ENCODE assay signal across 8 cellular contexts in the genomic region with DNA sequence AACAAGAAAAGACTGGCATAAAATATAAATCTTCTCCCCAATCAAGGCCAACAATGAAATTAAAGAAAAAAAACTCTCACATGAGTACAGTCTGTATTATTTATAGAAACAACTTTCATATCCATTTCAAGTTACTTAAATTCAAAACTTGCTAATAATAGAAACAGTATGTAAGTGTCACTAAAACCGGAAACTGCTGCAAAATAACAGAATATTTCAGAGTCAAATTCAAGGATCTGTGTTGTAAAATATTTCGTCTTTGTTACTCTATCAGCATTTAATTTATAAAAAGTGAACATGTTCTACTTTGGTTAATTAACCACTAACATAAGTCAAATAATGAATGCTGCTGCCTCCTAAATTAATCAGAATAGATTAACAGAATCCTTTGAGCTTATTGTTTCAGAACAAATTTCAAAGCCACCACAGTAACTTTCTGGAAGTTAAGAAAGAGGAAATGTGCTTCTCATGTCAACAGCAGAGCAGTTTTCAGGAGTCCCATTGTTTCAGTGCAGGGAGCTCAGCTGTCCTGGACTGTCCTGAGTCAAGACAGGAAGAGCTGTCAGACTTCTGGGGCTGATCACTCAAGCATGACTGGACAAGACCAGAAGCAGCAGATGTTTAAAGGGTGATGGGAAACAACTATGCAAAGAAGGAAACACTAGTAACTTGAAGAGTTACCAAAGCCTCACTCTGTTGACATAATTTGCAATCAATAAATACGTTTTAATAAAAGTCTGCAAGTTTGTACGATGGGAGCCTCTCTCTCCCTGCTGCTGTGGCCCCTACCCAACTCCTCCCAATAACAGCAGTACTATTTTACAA.
A peak's percentile ranks its signal among the peaks of the same experiment; 100 is the strongest.
DNase-seq lines count a peak whose midpoint lies in the region; ATAC-seq, FAIRE-seq and TF ChIP-seq lines count a peak whose summit lies in the region.

No MANE protein-coding gene starts in this region.

- H3K4me3 Mint-ChIP-seq in effector memory CD8-positive, alpha-beta T cell: peak overlapping the region; percentile 48 to 70

- DNase-seq in AG10803 (ENCODE audit: low read depth): peak; percentile 65
- peak; percentile 58 for DNase-seq in RCC 7860 (ENCODE audit: low spot score)
- no peak for DNase-seq in effector memory CD8-positive, alpha-beta T cell
- no peak for DNase-seq in mesendoderm
- no peak for DNase-seq in occipital lobe (lab: John Stamatoyannopoulos, UW)
- no peak for DNase-seq in amniotic stem cell (lab: John Stamatoyannopoulos, UW)

- H3K79me2 ChIP-seq in mesendoderm (ENCODE audit: control insufficient read depth, insufficient read depth, low read length): peaks cover 55% of the 10 kb centered on the region

- H3K27me3 ChIP-seq in mesendoderm (ENCODE audit: insufficient read depth, low read length, poor library complexity): no peaks in the 10 kb centered on the region

- no peaks in the 10 kb centered on the region for H3K9me3 Mint-ChIP-seq in effector memory CD8-positive, alpha-beta T cell

- H3K4me3 ChIP-seq in AG10803 (ENCODE audit: low read length) (no peak overlapping the region), mesendoderm (ENCODE audit: low read length) (no peak overlapping the region)

- H3K4me1 ChIP-seq in mesendoderm (ENCODE audit: control insufficient read depth, low read depth, low read length): peaks cover 24% of the 10 kb centered on the region

- H3K27ac Mint-ChIP-seq in effector memory CD8-positive, alpha-beta T cell: peak overlapping the region; percentile 63 to 64

- H4K5ac ChIP-seq in mesendoderm (ENCODE audit: low read length): no peak overlapping the region

- H2BK120ac ChIP-seq in mesendoderm (ENCODE audit: low read depth, low read length): no peak overlapping the region

- no peak overlapping the region for H3K9ac ChIP-seq in mesendoderm (ENCODE audit: low read length)

- TF ChIP-seq CTCF in AG10803 (conservative IDR thresholded peaks at IDR 0.05; ENCODE audit: low read length): no peak

- peaks cover 4% of the 10 kb centered on the region for H3K79me1 ChIP-seq in mesendoderm (ENCODE audit: low read length)

- peaks cover 12% of the 10 kb centered on the region for H3K36me3 Mint-ChIP-seq in effector memory CD8-positive, alpha-beta T cell (ENCODE audit: insufficient read depth)

- H3K56ac ChIP-seq in mesendoderm (ENCODE audit: low read length): no peak overlapping the region

- WGBS in mesendoderm (ENCODE audit: extremely low coverage, insufficient coverage, low lambda C conversion rate): no CpG with 5 or more reads among the region's 4 CpGs

- no peaks in the 10 kb centered on the region for H3K27me3 Mint-ChIP-seq in effector memory CD8-positive, alpha-beta T cell

- peak; percentile 48 for FAIRE-seq in RCC 7860 (lab: Jason Lieb, UNC)

- H2AK5ac ChIP-seq in mesendoderm (ENCODE audit: low read length): no peak overlapping the region

- no peak overlapping the region for H2BK15ac ChIP-seq in mesendoderm (replicated peaks; ENCODE audit: low read depth)

- H3K4ac ChIP-seq in mesendoderm (ENCODE audit: low read depth, low read length): no peak overlapping the region

- H3K18ac ChIP-seq in mesendoderm (ENCODE audit: low read length): peak overlapping the region; percentile 69

- H3K23ac ChIP-seq in mesendoderm (ENCODE audit: low read length): no peak overlapping the region

- ATAC-seq in GM18867 (IDR thresholded peaks at IDR 0.05; ENCODE audit: unreplicated experiment) (peak; percentile 92), HG03060 (IDR thresholded peaks at IDR 0.05; ENCODE audit: low read depth, unreplicated experiment) (peak; percentile 72)
- peak; percentile 50 for ATAC-seq in effector memory CD8-positive, alpha-beta T cell (replicated peaks)

- H3K4me2 ChIP-seq in mesendoderm (ENCODE audit: low read length): no peak overlapping the region

- H3K27ac ChIP-seq in mesendoderm (ENCODE audit: low read depth, low read length): no peak overlapping the region

- H3K36me3 ChIP-seq in mesendoderm (ENCODE audit: control insufficient read depth, insufficient read depth, low read length): no peaks in the 10 kb centered on the region

- peaks cover 62 to 87% of the 10 kb centered on the region in 2 donors for H3K4me1 Mint-ChIP-seq in effector memory CD8-positive, alpha-beta T cell (ENCODE audit: low read depth in 2 of 2)

- H2BK5ac ChIP-seq in mesendoderm (ENCODE audit: low read length): no peak overlapping the region

- H4K8ac ChIP-seq in mesendoderm (ENCODE audit: low read depth, low read length): no peak overlapping the region

Comparison
In these comparisons a context has a peak if more than half of its experiments do, and no peak if none do; other contexts are left out.
1. DNase-seq: peak in AG10803 (single experiment) and RCC 7860 (single experiment); none in effector memory CD8-positive, alpha-beta T cell (0 of 3), mesendoderm (single experiment), occipital lobe (single experiment) and amniotic stem cell (single experiment).
2. Peak in every context shown above with its lines, with median percentiles within 50 percentile points of each other: ATAC-seq.